ENCODE assay signal across 1 cellular context in genomic region chr17:79845601-79845949, GRCh38.
A peak's percentile ranks its signal among the peaks of the same experiment; 100 is the strongest.
TF ChIP-seq lines count a peak whose summit lies in the region.

No MANE protein-coding gene starts in this region.

TF ChIP-seq in HepG2, 621 proteins besides CTCF, POLR2A, EP300 and RAD21 (continued from another document and continues in another):
- TF ChIP-seq AKNA (CRISPR knock-in tag; IDR thresholded peaks at IDR 0.05; ENCODE audit: borderline replicate concordance) (no peak), ZNF512B (CRISPR knock-in tag; IDR thresholded peaks at IDR 0.05; ENCODE audit: borderline replicate concordance) (no peak), MAF1 (CRISPR knock-in tag; IDR thresholded peaks at IDR 0.05; ENCODE audit: borderline replicate concordance) (no peak), ZNF256 (CRISPR knock-in tag; conservative IDR thresholded peaks at IDR 0.05) (no peak), YEATS2 (CRISPR knock-in tag; IDR thresholded peaks at IDR 0.05; ENCODE audit: borderline replicate concordance) (no peak; the same call in 1 of the 2 replicates), ZNF350 (CRISPR knock-in tag; IDR thresholded peaks at IDR 0.05; ENCODE audit: borderline replicate concordance, low read depth) (peak; percentile 4; the same call in 1 of the 2 replicates), ZNF234 (CRISPR knock-in tag; conservative IDR thresholded peaks at IDR 0.05) (no peak), SOX5 (CRISPR knock-in tag; IDR thresholded peaks at IDR 0.05; ENCODE audit: borderline replicate concordance) (no peak; the same call in 1 of the 2 replicates), KIAA2018 (CRISPR knock-in tag; IDR thresholded peaks at IDR 0.05; ENCODE audit: borderline replicate concordance) (no peak), NFE2L1 (CRISPR knock-in tag; IDR thresholded peaks at IDR 0.05; ENCODE audit: borderline replicate concordance) (no peak), ZC3H4 (CRISPR knock-in tag; IDR thresholded peaks at IDR 0.05; ENCODE audit: borderline replicate concordance) (peak; percentile 78; the same call in 1 of the 2 replicates), ZNF7 (CRISPR knock-in tag; IDR thresholded peaks at IDR 0.05) (no peak), ZNF33A (CRISPR knock-in tag; IDR thresholded peaks at IDR 0.05; ENCODE audit: borderline replicate concordance) (no peak), ZBTB34 (CRISPR knock-in tag; IDR thresholded peaks at IDR 0.05) (no peak), HDAC1 (CRISPR knock-in tag; IDR thresholded peaks at IDR 0.05) (no peak), ZNF543 (CRISPR knock-in tag; IDR thresholded peaks at IDR 0.05) (no peak), ZNF772 (CRISPR knock-in tag; IDR thresholded peaks at IDR 0.05) (0 out of 2 replicates have a peak, but pooled peaks have one; percentile 26), ZNF660 (CRISPR knock-in tag; IDR thresholded peaks at IDR 0.05; ENCODE audit: borderline replicate concordance, low read depth) (no peak), MED8 (CRISPR knock-in tag; IDR thresholded peaks at IDR 0.05; ENCODE audit: insufficient replicate concordance) (no peak), MXI1 (IDR thresholded peaks at IDR 0.05; ENCODE audit: borderline replicate concordance, low read depth, low read length) (no peak), EEA1 (CRISPR knock-in tag; IDR thresholded peaks at IDR 0.05; ENCODE audit: borderline replicate concordance) (no peak), GMEB1 (CRISPR knock-in tag; IDR thresholded peaks at IDR 0.05; ENCODE audit: borderline replicate concordance) (0 out of 2 replicates have a peak, but pooled peaks have one; percentile 9), ZSCAN25 (CRISPR knock-in tag; IDR thresholded peaks at IDR 0.05) (peak; percentile 60), REXO4 (CRISPR knock-in tag; IDR thresholded peaks at IDR 0.05; ENCODE audit: borderline replicate concordance) (no peak), HOMEZ (CRISPR knock-in tag; IDR thresholded peaks at IDR 0.05; ENCODE audit: low read depth) (0 out of 2 replicates have a peak, but pooled peaks have one; percentile 6), SETDB1 (CRISPR knock-in tag; IDR thresholded peaks at IDR 0.05; ENCODE audit: borderline replicate concordance) (no peak), NAIF1 (CRISPR knock-in tag; IDR thresholded peaks at IDR 0.05; ENCODE audit: borderline replicate concordance) (0 out of 2 replicates have a peak, but pooled peaks have one; percentile 9), CSRNP2 (CRISPR knock-in tag; conservative IDR thresholded peaks at IDR 0.05; ENCODE audit: low read depth) (no peak), KLF13 (CRISPR knock-in tag; IDR thresholded peaks at IDR 0.05) (no peak), MNT (IDR thresholded peaks at IDR 0.05) (no peak)
